Comparison of ENCODE assay signal across 8 cellular contexts in genomic region chr1:203306089-203306969, GRCh38. TPM values are rescaled to one million over a fixed set of nuclear protein-coding genes. Genes with fewer than 3 reads are reported as not detected.
A peak's percentile ranks its signal among the peaks of the same experiment; 100 is the strongest.
DNase-seq lines count a peak whose midpoint lies in the region; ATAC-seq and TF ChIP-seq lines count a peak whose summit lies in the region.

No MANE protein-coding gene starts in this region.

- no peak for ATAC-seq in GM21447 (IDR thresholded peaks at IDR 0.05; ENCODE audit: unreplicated experiment)

- no peak for TF ChIP-seq CTCF in epithelial cell of esophagus (IDR thresholded peaks at IDR 0.05; ENCODE audit: insufficient read depth, low read depth, low read length, missing control alignments)

- peak; percentile 46 for DNase-seq in SIG-M5 treated with dmso at 0.1 percent for 504 hours (lab: John Stamatoyannopoulos, UW; ENCODE audit: unreplicated experiment)
- DNase-seq in SIG-M5 (lab: John Stamatoyannopoulos, UW), result no peak
- DNase-seq in NCI-H146 (lab: John Stamatoyannopoulos, UW), result peak; percentile 48
- peak; percentile 51 for DNase-seq in activated CD4-positive, alpha-beta T cell treated with anti-CD3 and anti-CD28 coated beads, Interleukin-2, amount 10 ng/mL, durations not matched to agents 7 days and 5 days
- peak; percentile 92 for DNase-seq in epithelial cell of esophagus (ENCODE audit: low read depth)
- DNase-seq in mesenteric fat pad (ENCODE audit: low spot score), result peak; percentile 88
- peak; percentile 87 for DNase-seq in superior temporal gyrus (ENCODE audit: extremely low spot score)

- H3K4me3 ChIP-seq in epithelial cell of esophagus (ENCODE audit: low read length), result peak overlapping the region; percentile 100

- no peaks in the 10 kb centered on the region for H3K27me3 Mint-ChIP-seq in activated CD4-positive, alpha-beta T cell treated with anti-CD3 and anti-CD28 coated beads, Interleukin-2, amount 10 ng/mL, durations not matched to agents 7 days and 5 days

- peak overlapping the region; percentile 96 for H3K4me3 Mint-ChIP-seq in activated CD4-positive, alpha-beta T cell treated with anti-CD3 and anti-CD28 coated beads, Interleukin-2, amount 10 ng/mL, durations not matched to agents 7 days and 5 days

- peak overlapping the region; percentile 96 for H3K27ac Mint-ChIP-seq in activated CD4-positive, alpha-beta T cell treated with anti-CD3 and anti-CD28 coated beads, Interleukin-2, amount 10 ng/mL, durations not matched to agents 7 days and 5 days

- peaks cover 54% of the 10 kb centered on the region for H3K36me3 Mint-ChIP-seq in activated CD4-positive, alpha-beta T cell treated with anti-CD3 and anti-CD28 coated beads, Interleukin-2, amount 10 ng/mL, durations not matched to agents 7 days and 5 days (ENCODE audit: low read depth)

- H3K4me1 Mint-ChIP-seq in activated CD4-positive, alpha-beta T cell treated with anti-CD3 and anti-CD28 coated beads, Interleukin-2, amount 10 ng/mL, durations not matched to agents 7 days and 5 days, result peaks cover 62% of the 10 kb centered on the region

- no peaks in the 10 kb centered on the region for H3K9me3 Mint-ChIP-seq in activated CD4-positive, alpha-beta T cell treated with anti-CD3 and anti-CD28 coated beads, Interleukin-2, amount 10 ng/mL, durations not matched to agents 7 days and 5 days

- POLR2A ChIA-PET in activated CD4-positive, alpha-beta T cell treated with anti-CD3 and anti-CD28 coated beads, Interleukin-2, amount 10 ng/mL, durations not matched to agents 7 days and 5 days (lab: Charles Lee), result interaction anchor here (1.2 to 3.3 kb wide), 4 partner anchors 14 to 21 kb away, joined by 4 to 20 read pairs (median 8); no protein-coding TSS in a partner anchor

- CTCF ChIA-PET in activated CD4-positive, alpha-beta T cell treated with anti-CD3 and anti-CD28 coated beads, Interleukin-2, amount 10 ng/mL, durations not matched to agents 7 days and 5 days (lab: Charles Lee), result interaction anchor here (0.6 to 9.7 kb wide), 13 partner anchors 11 to 956 kb away, joined by 3 to 144 read pairs (median 6); no protein-coding TSS in a partner anchor

RNA-seq across cellular contexts. Expression of gene BTG2, which starts 1.0 kb away (rescaled TPM):
- total RNA-seq in activated CD4-positive, alpha-beta T cell treated with anti-CD3 and anti-CD28 coated beads, Interleukin-2, amount 10 ng/mL, durations not matched to agents 7 days and 5 days, result 10 to 100 TPM; 73.6 to 82.3 TPM
- total RNA-seq in mesenteric fat pad, result 178 TPM

RNA-seq across cellular contexts. Expression of gene FMOD, which starts 44.6 kb away (rescaled TPM):
- total RNA-seq in activated CD4-positive, alpha-beta T cell treated with anti-CD3 and anti-CD28 coated beads, Interleukin-2, amount 10 ng/mL, durations not matched to agents 7 days and 5 days, result not detected
- total RNA-seq in mesenteric fat pad, result 95.2 TPM

Comparison
In these comparisons a context has a peak if more than half of its experiments do, and no peak if none do; other contexts are left out.
1. RNA of gene FMOD, which starts 44.6 kb away (total RNA-seq): 95.2 TPM in mesenteric fat pad (single experiment); not detected in activated CD4-positive, alpha-beta T cell treated with anti-CD3 and anti-CD28 coated beads, Interleukin-2, amount 10 ng/mL, durations not matched to agents 7 days and 5 days; every median in the first group is over 10 times any median in the second.